ENCODE assay signal across 9 cellular contexts in genomic region chr11:125224391-125225015, GRCh38. TPM values are rescaled to one million over a fixed set of nuclear protein-coding genes. Genes with fewer than 3 reads are reported as not detected.
DNase-seq lines count a peak whose midpoint lies in the region; ATAC-seq and TF ChIP-seq lines count a peak whose summit lies in the region.
"Had no signal": no experiment of that assay in that cellular context is flagged by ENCODE, and none has a peak within 500 bp of the region (broad histone marks: within the 10 kb centered on the region; RNA-seq: fewer than 3 reads in every experiment).

No MANE protein-coding gene starts in this region.

- no peaks in the 10 kb centered on the region for H3K4me1 ChIP-seq in uterus

- peaks cover 0 to 3% of the 10 kb centered on the region in 2 donors for H3K9me3 Mint-ChIP-seq in stimulated activated naive B cell treated with anti-CD40 and anti-IgM and Interleukin-4, amounts not matched to agents 10 μg/mL and 1 μg/mL and 100 μg/mL, for 72 hours
- H3K9me3 Mint-ChIP-seq: CD14-positive monocyte had no signal

- ATAC-seq in Right ventricle myocardium inferior (peak; percentile 76), left lobe of liver (peak; percentile 39)
- ATAC-seq in stimulated activated naive B cell treated with anti-CD40 and anti-IgM and Interleukin-4, amounts not matched to agents 10 μg/mL and 1 μg/mL and 100 μg/mL, for 72 hours (replicated peaks) = no peak

- TF ChIP-seq POLR2A in uterus (IDR thresholded peaks at IDR 0.05) = no peak

- intact Hi-C loops in Right ventricle myocardium inferior (cut with DNase I) = loop anchor here (2.0 kb wide), 1 partner anchor 60 kb away; the partner anchor contains the start of gene PKNOX2
- intact Hi-C loops in cardiac septum (cut with DNase I) = loop anchor here (5.0 kb wide), 1 partner anchor 62 kb away; the partner anchor contains the start of gene PKNOX2
- intact Hi-C loops in uterus (cut with DNase I; ENCODE audit: low total_unique reads) = no loop called here

- H3K27me3 ChIP-seq in uterus = no peaks in the 10 kb centered on the region

- no peak overlapping the region for H3K4me3 ChIP-seq in choroid plexus epithelial cell (ENCODE audit: low read depth, low read length)
- H3K4me3 ChIP-seq in uterus = no peak overlapping the region

- H3K27me3 Mint-ChIP-seq in stimulated activated naive B cell treated with anti-CD40 and anti-IgM and Interleukin-4, amounts not matched to agents 10 μg/mL and 1 μg/mL and 100 μg/mL, for 72 hours = peaks cover 0 to 7% of the 10 kb centered on the region in 2 donors

- H3K36me3 Mint-ChIP-seq in stimulated activated naive B cell treated with anti-CD40 and anti-IgM and Interleukin-4, amounts not matched to agents 10 μg/mL and 1 μg/mL and 100 μg/mL, for 72 hours = no peaks in the 10 kb centered on the region
- H3K36me3 Mint-ChIP-seq: CD14-positive monocyte had no signal

- no peaks in the 10 kb centered on the region for H3K36me3 ChIP-seq in uterus

- H3K27ac ChIP-seq in uterus = peak overlapping the region in 1 of 2 donors; percentile 2

- DNase-seq in Right ventricle myocardium inferior (ENCODE audit: missing footprints) = no peak
- no peak for DNase-seq in cardiac septum (ENCODE audit: low spot score)
- DNase-seq in choroid plexus epithelial cell (ENCODE audit: low read depth) = peak; percentile 65
- DNase-seq in left lobe of liver (ENCODE audit: low spot score) = no peak
- peak; percentile 50 to 57 for DNase-seq in uterus
- no peak for DNase-seq in activated CD4-positive, CD25-positive, alpha-beta regulatory T cell (lab: John Stamatoyannopoulos, UW)
- no peak for DNase-seq in HuH-7.5 (ENCODE audit: low spot score)
- DNase-seq in stimulated activated naive B cell treated with anti-CD40 and anti-IgM and Interleukin-4, amounts not matched to agents 10 μg/mL and 1 μg/mL and 100 μg/mL, for 72 hours = no peak

- H3K4me1 Mint-ChIP-seq in stimulated activated naive B cell treated with anti-CD40 and anti-IgM and Interleukin-4, amounts not matched to agents 10 μg/mL and 1 μg/mL and 100 μg/mL, for 72 hours = no peaks in the 10 kb centered on the region
- H3K4me1 Mint-ChIP-seq: CD14-positive monocyte had no signal

- no peak overlapping the region for H3K27ac Mint-ChIP-seq in stimulated activated naive B cell treated with anti-CD40 and anti-IgM and Interleukin-4, amounts not matched to agents 10 μg/mL and 1 μg/mL and 100 μg/mL, for 72 hours
- H3K27ac Mint-ChIP-seq: CD14-positive monocyte had no signal

- no peak overlapping the region for H3K4me3 Mint-ChIP-seq in stimulated activated naive B cell treated with anti-CD40 and anti-IgM and Interleukin-4, amounts not matched to agents 10 μg/mL and 1 μg/mL and 100 μg/mL, for 72 hours
- H3K4me3 Mint-ChIP-seq: CD14-positive monocyte had no signal

- H3K9me3 ChIP-seq in uterus = no peaks in the 10 kb centered on the region

- TF ChIP-seq CTCF in choroid plexus epithelial cell (conservative IDR thresholded peaks at IDR 0.05; ENCODE audit: low read depth, low read length) (peak; percentile 64), uterus (IDR thresholded peaks at IDR 0.05) (peak; percentile 8 to 34 (median 22))

RNA-seq across cellular contexts. Expression of gene PKNOX2, which starts 60.0 kb away (rescaled TPM):
- total RNA-seq in Right ventricle myocardium inferior = 9.1 TPM
- 7.1 TPM for total RNA-seq in cardiac septum
- 0.63 TPM for total RNA-seq in left lobe of liver
- total RNA-seq in uterus = 10 to 100 TPM in 1 of 4 donors, 1 to 10 TPM in 2, under 1 TPM in 1; 0.29 to 22.7 (median 3.3) TPM

Comparison
In these comparisons a context has a peak if more than half of its experiments do, and no peak if none do; other contexts are left out.
1. ATAC-seq: peak in Right ventricle myocardium inferior (single experiment) and left lobe of liver (single experiment); none in stimulated activated naive B cell treated with anti-CD40 and anti-IgM and Interleukin-4, amounts not matched to agents 10 μg/mL and 1 μg/mL and 100 μg/mL, for 72 hours (0 of 2).
2. DNase-seq: peak in choroid plexus epithelial cell (single experiment) and uterus (2 of 2); none in Right ventricle myocardium inferior (single experiment), cardiac septum (single experiment), left lobe of liver (single experiment), activated CD4-positive, CD25-positive, alpha-beta regulatory T cell (0 of 4), HuH-7.5 (single experiment) and stimulated activated naive B cell treated with anti-CD40 and anti-IgM and Interleukin-4, amounts not matched to agents 10 μg/mL and 1 μg/mL and 100 μg/mL, for 72 hours (single experiment).